18 cellular contexts compared by ENCODE assay signal in the genomic region with DNA sequence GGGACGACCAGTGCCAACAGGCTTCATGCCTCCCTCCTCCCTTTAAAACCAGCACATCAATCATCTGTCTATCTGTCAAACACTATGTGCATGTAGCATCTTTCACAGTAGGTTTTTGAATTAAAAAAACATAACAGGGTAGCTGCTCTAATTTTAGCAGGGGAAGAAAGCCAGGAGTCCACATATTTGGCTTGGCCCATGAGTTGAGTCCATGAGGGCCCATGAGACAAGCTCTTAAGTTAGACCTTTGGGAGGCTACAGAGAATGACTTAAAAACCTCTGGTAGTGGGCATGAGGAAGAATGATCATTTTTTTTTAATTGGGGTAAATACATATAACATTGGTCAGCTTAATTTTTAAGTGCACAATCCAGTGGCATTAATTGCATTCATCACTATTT.
A peak's percentile ranks its signal among the peaks of the same experiment; 100 is the strongest.
DNase-seq lines count a peak whose midpoint lies in the region; ATAC-seq and TF ChIP-seq lines count a peak whose summit lies in the region.
"Had no signal": no experiment of that assay in that cellular context is flagged by ENCODE, and none has a peak within 500 bp of the region (broad histone marks: within the 10 kb centered on the region; RNA-seq: fewer than 3 reads in every experiment).

No MANE protein-coding gene starts in this region.

- H3K27ac ChIP-seq in CD8-positive, alpha-beta memory T cell (ENCODE audit: low read depth, low read length): no peak overlapping the region
- H3K27ac ChIP-seq in coronary artery (peak overlapping the region; percentile 11 to 40), foreskin keratinocyte (no peak overlapping the region)
- H3K27ac ChIP-seq: 22Rv1, Peyer's patch had no signal

- H3K27me3 ChIP-seq in CD8-positive, alpha-beta memory T cell (ENCODE audit: insufficient read depth, low read length, poor library complexity, severe bottlenecking): no peaks in the 10 kb centered on the region
- H3K27me3 ChIP-seq in foreskin keratinocyte (no peaks in the 10 kb centered on the region), BE2C (no peaks in the 10 kb centered on the region)
- H3K27me3 ChIP-seq: Peyer's patch had no signal

- TF ChIP-seq CTCF in coronary artery (IDR thresholded peaks at IDR 0.05) (no peak), foreskin keratinocyte (conservative IDR thresholded peaks at IDR 0.05) (no peak), BE2C (IDR thresholded peaks at IDR 0.05; ENCODE audit: low read depth, low read length) (no peak)

- no peaks in the 10 kb centered on the region for H3K4me1 ChIP-seq in CD8-positive, alpha-beta memory T cell (ENCODE audit: insufficient read depth, low read length)
- H3K4me1 ChIP-seq in foreskin keratinocyte (no peaks in the 10 kb centered on the region), BE2C (no peaks in the 10 kb centered on the region)
- H3K4me1 ChIP-seq: Peyer's patch had no signal

- H3K4me1 Mint-ChIP-seq in activated CD4-positive, alpha-beta T cell treated with anti-CD3 and anti-CD28 coated beads for 36 hours: peaks cover 6% of the 10 kb centered on the region
- H3K4me1 Mint-ChIP-seq in CD8-positive, alpha-beta memory T cell: peaks cover 20 to 34% (median 20%) of the 10 kb centered on the region in 3 donors
- no peaks in the 10 kb centered on the region for H3K4me1 Mint-ChIP-seq in stimulated activated memory B cell treated with anti-CD40 and anti-IgM and Interleukin-4, amounts not matched to agents 10 μg/mL and 1 μg/mL and 100 μg/mL, for 72 hours

- peaks cover 19% of the 10 kb centered on the region for H3K36me3 Mint-ChIP-seq in activated CD4-positive, alpha-beta T cell treated with anti-CD3 and anti-CD28 coated beads for 36 hours (ENCODE audit: low read depth)
- peaks cover 14 to 78% (median 25%) of the 10 kb centered on the region in 3 donors for H3K36me3 Mint-ChIP-seq in CD8-positive, alpha-beta memory T cell
- peaks cover 52% of the 10 kb centered on the region for H3K36me3 Mint-ChIP-seq in stimulated activated memory B cell treated with anti-CD40 and anti-IgM and Interleukin-4, amounts not matched to agents 10 μg/mL and 1 μg/mL and 100 μg/mL, for 72 hours

- no peak for DNase-seq in activated CD4-positive, alpha-beta T cell treated with anti-CD3 and anti-CD28 coated beads for 36 hours
- DNase-seq in activated CD4-positive, alpha-beta T cell treated with anti-CD3 and anti-CD28 coated beads for 48 hours: no peak
- no peak for DNase-seq in CD8-positive, alpha-beta memory T cell
- DNase-seq in coronary artery (ENCODE audit: low spot score) (no peak), foreskin keratinocyte (no peak), SW 1271 (lab: John Stamatoyannopoulos, UW) (no peak), BE2C (no peak)
- DNase-seq: C1 segment of cervical spinal cord, DMS79, H7, NCI-H1417, NCI-H2029 treated with DMSO at 0.1 percent for 48 hours, NCI-H510A, NCI-H82, Peyer's patch, SIG-M5 had no signal

- H3K27ac Mint-ChIP-seq in activated CD4-positive, alpha-beta T cell treated with anti-CD3 and anti-CD28 coated beads for 36 hours: peak overlapping the region; percentile 6
- H3K27ac Mint-ChIP-seq in CD8-positive, alpha-beta memory T cell: peak overlapping the region in 5 of 8 donors; percentile 18 to 62 (median 32)
- peak overlapping the region; percentile 10 for H3K27ac Mint-ChIP-seq in stimulated activated memory B cell treated with anti-CD40 and anti-IgM and Interleukin-4, amounts not matched to agents 10 μg/mL and 1 μg/mL and 100 μg/mL, for 72 hours

- no peak overlapping the region for H3K4me3 Mint-ChIP-seq in activated CD4-positive, alpha-beta T cell treated with anti-CD3 and anti-CD28 coated beads for 36 hours
- no peak overlapping the region for H3K4me3 Mint-ChIP-seq in CD8-positive, alpha-beta memory T cell
- no peak overlapping the region for H3K4me3 Mint-ChIP-seq in stimulated activated memory B cell treated with anti-CD40 and anti-IgM and Interleukin-4, amounts not matched to agents 10 μg/mL and 1 μg/mL and 100 μg/mL, for 72 hours

- intact Hi-C loops in activated CD4-positive, alpha-beta T cell treated with anti-CD3 and anti-CD28 coated beads for 36 hours (cut with DNase I, micrococcal nuclease): loop anchor here (5.0 kb wide), 3 partner anchors 218 to 903 kb away; no protein-coding TSS in a partner anchor

- POLR2A ChIA-PET in activated CD4-positive, alpha-beta T cell treated with anti-CD3 and anti-CD28 coated beads for 36 hours (lab: Charles Lee): interaction anchor here (0.6 kb wide), 1 partner anchor 53 kb away, joined by 3 read pairs; no protein-coding TSS in a partner anchor
- POLR2A ChIA-PET in CD8-positive, alpha-beta memory T cell (lab: Charles Lee): no interaction called here

- H3K9me3 Mint-ChIP-seq in activated CD4-positive, alpha-beta T cell treated with anti-CD3 and anti-CD28 coated beads for 36 hours (ENCODE audit: low read depth): no peaks in the 10 kb centered on the region
- no peaks in the 10 kb centered on the region for H3K9me3 Mint-ChIP-seq in CD8-positive, alpha-beta memory T cell
- H3K9me3 Mint-ChIP-seq in stimulated activated memory B cell treated with anti-CD40 and anti-IgM and Interleukin-4, amounts not matched to agents 10 μg/mL and 1 μg/mL and 100 μg/mL, for 72 hours: no peaks in the 10 kb centered on the region

- H3K27me3 Mint-ChIP-seq in activated CD4-positive, alpha-beta T cell treated with anti-CD3 and anti-CD28 coated beads for 36 hours: no peaks in the 10 kb centered on the region
- H3K27me3 Mint-ChIP-seq in CD8-positive, alpha-beta memory T cell: no peaks in the 10 kb centered on the region
- no peaks in the 10 kb centered on the region for H3K27me3 Mint-ChIP-seq in stimulated activated memory B cell treated with anti-CD40 and anti-IgM and Interleukin-4, amounts not matched to agents 10 μg/mL and 1 μg/mL and 100 μg/mL, for 72 hours

- CTCF ChIA-PET in activated CD4-positive, alpha-beta T cell treated with anti-CD3 and anti-CD28 coated beads for 36 hours (lab: Charles Lee): interaction anchor here (0.8 to 1.6 kb wide), 11 partner anchors 8 to 396 kb away, joined by 3 to 4 read pairs (median 3); no protein-coding TSS in a partner anchor
- CTCF ChIA-PET in CD8-positive, alpha-beta memory T cell (lab: Charles Lee): no interaction called here

- no peak for ATAC-seq in activated CD4-positive, alpha-beta T cell treated with anti-CD3 and anti-CD28 coated beads for 36 hours
- no peak for ATAC-seq in stimulated activated memory B cell treated with anti-CD40 and anti-IgM and Interleukin-4, amounts not matched to agents 10 μg/mL and 1 μg/mL and 100 μg/mL, for 72 hours
- no peak for ATAC-seq in foreskin keratinocyte

- no peak overlapping the region for H3K4me3 ChIP-seq in CD8-positive, alpha-beta memory T cell (ENCODE audit: low read length)
- H3K4me3 ChIP-seq in coronary artery: no peak overlapping the region
- H3K4me3 ChIP-seq in BE2C (ENCODE audit: low read depth, low read length): no peak overlapping the region
- H3K4me3 ChIP-seq: Peyer's patch had no signal

- peaks cover 18% of the 10 kb centered on the region for H3K36me3 ChIP-seq in CD8-positive, alpha-beta memory T cell (ENCODE audit: insufficient read depth, low read length)
- no peaks in the 10 kb centered on the region for H3K36me3 ChIP-seq in BE2C

- H3K9me3 ChIP-seq in CD8-positive, alpha-beta memory T cell (ENCODE audit: low read length): no peaks in the 10 kb centered on the region
- no peaks in the 10 kb centered on the region for H3K9me3 ChIP-seq in BE2C
- H3K9me3 ChIP-seq: Peyer's patch had no signal

Comparison
In these comparisons a context has a peak if more than half of its experiments do, and no peak if none do; other contexts are left out.
1. H3K27ac ChIP-seq: peak in coronary artery (2 of 2); none in CD8-positive, alpha-beta memory T cell (single experiment) and foreskin keratinocyte (single experiment).
2. Peak in every context shown above with its lines, with median percentiles within 50 percentile points of each other: H3K27ac Mint-ChIP-seq.